In genomic region chr15:56468271-56468912, GRCh38 we compare ENCODE assay signal across 9 cellular contexts. TPM values are rescaled to one million over a fixed set of nuclear protein-coding genes. Genes with fewer than 3 reads are reported as not detected.
DNase-seq lines count a peak whose midpoint lies in the region; ATAC-seq, FAIRE-seq and TF ChIP-seq lines count a peak whose summit lies in the region.
"Had no signal": no experiment of that assay in that cellular context is flagged by ENCODE, and none has a peak within 500 bp of the region (broad histone marks: within the 10 kb centered on the region; RNA-seq: fewer than 3 reads in every experiment).

No MANE protein-coding gene starts in this region.

- H3K36me3 ChIP-seq in vagina, result no peaks in the 10 kb centered on the region

- CTCF ChIA-PET in activated B cell treated with CpG ODN at 0.5 μM for 24 hours (lab: Charles Lee), result interaction anchor here (0.9 to 1.6 kb wide), 3 partner anchors 20 to 28 kb away, joined by 3 to 6 read pairs (median 3); no protein-coding TSS in a partner anchor

- no peak overlapping the region for H3K27ac ChIP-seq in vagina

- no peaks in the 10 kb centered on the region for H3K27me3 Mint-ChIP-seq in activated B cell treated with CpG ODN at 0.5 μM for 24 hours

- intact Hi-C loops in activated B cell treated with CpG ODN at 0.5 μM for 24 hours (cut with micrococcal nuclease), result loop anchor here (5.0 to 10.0 kb wide), 4 partner anchors 139 to 1236 kb away; partner anchors contain the start of genes POLR2M and ZNF280D
- intact Hi-C loops in vagina (cut with DNase I), result no loop called here

- peak; percentile 30 for FAIRE-seq in A204.1 (lab: Jason Lieb, UNC)
- FAIRE-seq: astrocyte had no signal

- TF ChIP-seq POLR2A in vagina (IDR thresholded peaks at IDR 0.05), result no peak

- TF ChIP-seq CTCF in activated B cell treated with CpG ODN at 0.5 μM for 24 hours (IDR thresholded peaks at IDR 0.05) (no peak), vagina (IDR thresholded peaks at IDR 0.05) (no peak)

- H3K36me3 Mint-ChIP-seq in activated B cell treated with CpG ODN at 0.5 μM for 24 hours (ENCODE audit: low read depth), result peaks cover 2% of the 10 kb centered on the region

- H3K9me3 Mint-ChIP-seq in activated B cell treated with CpG ODN at 0.5 μM for 24 hours, result no peaks in the 10 kb centered on the region

- ATAC-seq in GM18867 (IDR thresholded peaks at IDR 0.05; ENCODE audit: unreplicated experiment) (peak; percentile 60), HG03432 (IDR thresholded peaks at IDR 0.05; ENCODE audit: unreplicated experiment) (peak; percentile 50), activated B cell treated with CpG ODN at 0.5 μM for 24 hours (ENCODE audit: low read depth) (no peak)

- DNase-seq in activated B cell treated with CpG ODN at 0.5 μM for 24 hours, result no peak
- no peak for DNase-seq in vagina (ENCODE audit: extremely low spot score in 2 of 2)
- DNase-seq in 8988T, result no peak
- DNase-seq in T-helper 9 cell, result no peak

- H3K9me3 ChIP-seq in mononuclear cell (ENCODE audit: low read depth, low read length), result no peaks in the 10 kb centered on the region
- no peaks in the 10 kb centered on the region for H3K9me3 ChIP-seq in vagina

- H3K27me3 ChIP-seq in mononuclear cell (ENCODE audit: insufficient read depth, low read length) (no peaks in the 10 kb centered on the region), vagina (no peaks in the 10 kb centered on the region)

- POLR2A ChIA-PET in activated B cell treated with CpG ODN at 0.5 μM for 24 hours (lab: Charles Lee), result no interaction called here

- H3K27ac Mint-ChIP-seq in activated B cell treated with CpG ODN at 0.5 μM for 24 hours, result peak overlapping the region; percentile 80

- H3K4me3 ChIP-seq in mononuclear cell (ENCODE audit: low read length), result peak overlapping the region; percentile 16
- H3K4me3 ChIP-seq in vagina, result no peak overlapping the region

- H3K4me1 ChIP-seq in mononuclear cell (ENCODE audit: insufficient read depth, low read length) (peaks cover 14% of the 10 kb centered on the region), vagina (peaks cover 14% of the 10 kb centered on the region)

- H3K4me1 Mint-ChIP-seq in activated B cell treated with CpG ODN at 0.5 μM for 24 hours, result peaks cover 21% of the 10 kb centered on the region

- H3K4me3 Mint-ChIP-seq in activated B cell treated with CpG ODN at 0.5 μM for 24 hours, result peak overlapping the region; percentile 78

RNA-seq across cellular contexts. Expression of gene MNS1, which starts 3.5 kb away (rescaled TPM):
- total RNA-seq in activated B cell treated with CpG ODN at 0.5 μM for 24 hours, result 0.62 and 0.66 TPM in 2 replicates
- not detected for total RNA-seq in mononuclear cell
- total RNA-seq in vagina, result 2.9 TPM
